29 cellular contexts compared by ENCODE assay signal in genomic region chr7:54817125-54817524, GRCh38.
"Had no signal": no experiment of that assay in that cellular context is flagged by ENCODE, and none has a peak within 500 bp of the region (broad histone marks: within the 10 kb centered on the region; RNA-seq: fewer than 3 reads in every experiment).

No MANE protein-coding gene starts in this region.

- H3K9me3 Mint-ChIP-seq: activated naive CD4-positive, alpha-beta T cell treated with anti-CD3 and anti-CD28 coated beads for 36 hours; activated naive CD8-positive, alpha-beta T cell treated with anti-CD3 and anti-CD28 coated beads for 36 hours; activated T-helper 1 cell treated with anti-CD3 and anti-CD28 coated beads, Interleukin-12 subunit alpha, Interleukin-12 subunit beta, Interleukin-2, Interleukin-4 antibody, amounts not matched to agents 30 ng/mL and 10 ng/mL and 1 ng/mL, durations not matched to agents 14 hours and 24 hours and 36 hours; stimulated activated naive B cell treated with anti-CD40 and anti-IgM and Interleukin-4, amounts not matched to agents 10 μg/mL and 1 μg/mL and 100 μg/mL, for 72 hours; T-cell had no signal

- H3K27ac Mint-ChIP-seq: activated naive CD4-positive, alpha-beta T cell treated with anti-CD3 and anti-CD28 coated beads for 36 hours; activated naive CD8-positive, alpha-beta T cell treated with anti-CD3 and anti-CD28 coated beads for 36 hours; activated T-helper 1 cell treated with anti-CD3 and anti-CD28 coated beads, Interleukin-12 subunit alpha, Interleukin-12 subunit beta, Interleukin-2, Interleukin-4 antibody, amounts not matched to agents 30 ng/mL and 10 ng/mL and 1 ng/mL, durations not matched to agents 14 hours and 24 hours and 36 hours; mesothelial cell of epicardium; naive B cell; stimulated activated naive B cell treated with anti-CD40 and anti-IgM and Interleukin-4, amounts not matched to agents 10 μg/mL and 1 μg/mL and 100 μg/mL, for 72 hours; T-cell had no signal

- H3K4me3 ChIP-seq: adrenal gland, body of pancreas, esophagus muscularis mucosa, heart left ventricle, left lung, ovary, prostate gland, sigmoid colon, stomach, thyroid gland, upper lobe of right lung had no signal

- H3K4me1 ChIP-seq: adrenal gland, body of pancreas, foreskin keratinocyte, prostate gland had no signal

- H3K36me3 ChIP-seq: adrenal gland, esophagus muscularis mucosa, heart left ventricle, left lung, ovary, prostate gland, sigmoid colon, stomach, thyroid gland, upper lobe of right lung had no signal

- H3K27me3 Mint-ChIP-seq: stimulated activated naive B cell treated with anti-CD40 and anti-IgM and Interleukin-4, amounts not matched to agents 10 μg/mL and 1 μg/mL and 100 μg/mL, for 72 hours had no signal

- ATAC-seq: body of pancreas; foreskin keratinocyte; left lung; stimulated activated naive B cell treated with anti-CD40 and anti-IgM and Interleukin-4, amounts not matched to agents 10 μg/mL and 1 μg/mL and 100 μg/mL, for 72 hours; T-cell; upper lobe of right lung had no signal

- H3K36me3 Mint-ChIP-seq: activated naive CD8-positive, alpha-beta T cell treated with anti-CD3 and anti-CD28 coated beads for 36 hours; mesothelial cell of epicardium; naive B cell; stimulated activated naive B cell treated with anti-CD40 and anti-IgM and Interleukin-4, amounts not matched to agents 10 μg/mL and 1 μg/mL and 100 μg/mL, for 72 hours; T-cell had no signal

- H3K9me3 ChIP-seq: adrenal gland, body of pancreas, esophagus muscularis mucosa, heart left ventricle, left lung, ovary, prostate gland, sigmoid colon, stomach, thyroid gland, upper lobe of right lung had no signal

- H3K27me3 ChIP-seq: adrenal gland, body of pancreas, esophagus muscularis mucosa, foreskin keratinocyte, heart left ventricle, left lung, ovary, sigmoid colon, stomach, thyroid gland, upper lobe of right lung had no signal

- DNase-seq: activated CD4-positive, alpha-beta T cell treated with anti-CD3 and anti-CD28 coated beads for 4 hours; activated CD4-positive, alpha-beta T cell treated with anti-CD3 and anti-CD28 coated beads, Interleukin-2, amount 50 U/mL, for 48 hours; activated CD8-positive, alpha-beta memory T cell treated with anti-CD3 and anti-CD28 coated beads for 24 hours; activated effector memory CD4-positive, alpha-beta T cell treated with anti-CD3 and anti-CD28 coated beads, Interleukin-2, amount 50 U/mL, for 16 hours; activated naive CD4-positive, alpha-beta T cell treated with anti-CD3 and anti-CD28 coated beads for 36 hours; activated naive CD8-positive, alpha-beta T cell treated with anti-CD3 and anti-CD28 coated beads for 36 hours; adrenal gland; aorta; body of pancreas; foreskin keratinocyte; heart left ventricle; hypothalamus; left lung; naive B cell; ovary; retina; sigmoid colon; small intestine; stimulated activated CD4-positive, alpha-beta T cell treated with anti-CD3 and anti-CD28 coated beads, Interleukin-2, amount 100 ng/mL, for 24 hours; stimulated activated naive B cell treated with anti-CD40 and anti-IgM and Interleukin-4, amounts not matched to agents 10 μg/mL and 1 μg/mL and 100 μg/mL, for 72 hours; stomach; T-cell; thyroid gland; upper lobe of right lung had no signal

- H3K4me3 Mint-ChIP-seq: activated naive CD4-positive, alpha-beta T cell treated with anti-CD3 and anti-CD28 coated beads for 36 hours; activated naive CD8-positive, alpha-beta T cell treated with anti-CD3 and anti-CD28 coated beads for 36 hours; activated T-helper 1 cell treated with anti-CD3 and anti-CD28 coated beads, Interleukin-12 subunit alpha, Interleukin-12 subunit beta, Interleukin-2, Interleukin-4 antibody, amounts not matched to agents 30 ng/mL and 10 ng/mL and 1 ng/mL, durations not matched to agents 14 hours and 24 hours and 36 hours; mesothelial cell of epicardium; stimulated activated naive B cell treated with anti-CD40 and anti-IgM and Interleukin-4, amounts not matched to agents 10 μg/mL and 1 μg/mL and 100 μg/mL, for 72 hours; T-cell had no signal

- H3K27ac ChIP-seq: adrenal gland, body of pancreas, esophagus muscularis mucosa, foreskin keratinocyte, left lung, ovary, prostate gland, sigmoid colon, stomach, thyroid gland, upper lobe of right lung, VCaP had no signal

- H3K4me1 Mint-ChIP-seq: activated naive CD8-positive, alpha-beta T cell treated with anti-CD3 and anti-CD28 coated beads for 36 hours; naive B cell; stimulated activated naive B cell treated with anti-CD40 and anti-IgM and Interleukin-4, amounts not matched to agents 10 μg/mL and 1 μg/mL and 100 μg/mL, for 72 hours; T-cell had no signal
